In genomic region chr9:111676116-111676515, GRCh38 we compare ENCODE assay signal across 27 cellular contexts.
"Had no signal": no experiment of that assay in that cellular context is flagged by ENCODE, and none has a peak within 500 bp of the region (broad histone marks: within the 10 kb centered on the region; RNA-seq: fewer than 3 reads in every experiment).

No MANE protein-coding gene starts in this region.

- H3K4me1 ChIP-seq: stomach, suprapubic skin, testis, thyroid gland, tibial artery, tibial nerve, transverse colon, upper lobe of left lung, upper lobe of right lung, uterus, vagina had no signal

- FAIRE-seq: urothelium cell line had no signal

- H3K27me3 ChIP-seq: stomach, suprapubic skin, testis, thyroid gland, tibial artery, tibial nerve, transverse colon, upper lobe of left lung, upper lobe of right lung, uterus, vagina had no signal

- H3K36me3 ChIP-seq: thyroid gland, transverse colon, uterus, vagina had no signal

- H3K4me3 ChIP-seq: stomach, suprapubic skin, testis, thoracic aorta, thyroid gland, tibial artery, tibial nerve, transverse colon, upper lobe of left lung, upper lobe of right lung, uterus, vagina had no signal

- DNase-seq: stimulated activated CD4-positive, alpha-beta T cell treated with anti-CD3 and anti-CD28 coated beads, Interleukin-2, amount 100 ng/mL, for 48 hours; stimulated activated CD4-positive, alpha-beta T cell treated with anti-CD3 and anti-CD28 coated beads, Interleukin-4, amount 100 ng/mL, for 1 hour; stimulated activated CD4-positive, alpha-beta T cell treated with anti-CD3 and anti-CD28 coated beads, Interleukin-4, amount 100 ng/mL, for 24 hours; stimulated activated CD4-positive, alpha-beta T cell treated with anti-CD3 and anti-CD28 coated beads, Interleukin-4, amount 100 ng/mL, for 4 hours; stimulated activated CD8-positive, alpha-beta memory T cell treated with anti-CD3 and anti-CD28 coated beads, Interleukin-4, amount 100 ng/mL, for 48 hours; stimulated activated naive B cell treated with anti-CD40 and anti-IgM and Interleukin-4, amounts not matched to agents 10 μg/mL and 1 μg/mL and 100 μg/mL, for 72 hours; stimulated activated naive CD4-positive, alpha-beta T cell; stimulated activated naive CD4-positive, alpha-beta T cell treated with Interleukin-2 at 50 U/mL for 16 hours; stimulated activated naive CD8-positive, alpha-beta T cell treated with anti-CD3 and anti-CD28 coated beads, Interleukin-15, amount 100 ng/mL, for 72 hours; stimulated activated naive CD8-positive, alpha-beta T cell treated with anti-CD3 and anti-CD28 coated beads, Interleukin-15, Interleukin-2, amounts not matched to agents 100 U/mL and 50 U/mL, for 24 hours; stomach; substantia nigra; testis; thyroid gland; tibial artery; transverse colon; trophoblast cell; upper lobe of left lung; upper lobe of right lung; uterus had no signal

- ATAC-seq: stimulated activated effector memory CD8-positive, alpha-beta T cell treated with anti-CD3 and anti-CD28 coated beads, Interleukin-12 subunit alpha, Interleukin-12 subunit beta, amount 100 ng/mL, for 72 hours; stimulated activated memory B cell treated with anti-CD40 and anti-IgM and Interleukin-4, amounts not matched to agents 10 μg/mL and 1 μg/mL and 100 μg/mL, for 72 hours; stimulated activated naive B cell treated with anti-CD40 and anti-IgM and Interleukin-4, amounts not matched to agents 10 μg/mL and 1 μg/mL and 100 μg/mL, for 72 hours; stimulated activated naive CD8-positive, alpha-beta T cell treated with anti-CD3 and anti-CD28 coated beads, Interleukin-15, amount 100 ng/mL, for 72 hours; stimulated activated naive CD8-positive, alpha-beta T cell treated with anti-CD3 and anti-CD28 coated beads, Interleukin-15, Interleukin-2, amounts not matched to agents 100 U/mL and 50 U/mL, for 24 hours; upper lobe of right lung had no signal

- H3K9me3 ChIP-seq: stomach, suprapubic skin, testis, thoracic aorta, thyroid gland, tibial artery, tibial nerve, transverse colon, upper lobe of left lung, upper lobe of right lung, uterus, vagina had no signal

- H3K27ac ChIP-seq: stomach, suprapubic skin, testis, thoracic aorta, thyroid gland, tibial artery, tibial nerve, transverse colon, upper lobe of left lung, upper lobe of right lung, uterus, vagina had no signal
